Comparison of ENCODE assay signal across 8 cellular contexts in genomic region chr22:37538590-37539357, GRCh38. TPM values are rescaled to one million over a fixed set of nuclear protein-coding genes. Genes with fewer than 3 reads are reported as not detected.
DNase-seq lines count a peak whose midpoint lies in the region; ATAC-seq and TF ChIP-seq lines count a peak whose summit lies in the region.

No MANE protein-coding gene starts in this region.

- no peaks in the 10 kb centered on the region for H3K36me3 Mint-ChIP-seq in HFFc6 (ENCODE audit: low read depth)
- H3K36me3 Mint-ChIP-seq in activated naive CD8-positive, alpha-beta T cell treated with anti-CD3 and anti-CD28 coated beads, Interleukin-2, amount 10 ng/mL, durations not matched to agents 7 days and 5 days = no peaks in the 10 kb centered on the region

- 19 to 28% (median 20%) methylated on average over 20 of the region's 20 CpGs for WGBS in psoas muscle, 3 donors

- peak overlapping the region; percentile 52 for H3K27ac Mint-ChIP-seq in HFFc6
- H3K27ac Mint-ChIP-seq in activated naive CD8-positive, alpha-beta T cell treated with anti-CD3 and anti-CD28 coated beads, Interleukin-2, amount 10 ng/mL, durations not matched to agents 7 days and 5 days = peak overlapping the region; percentile 83

- ATAC-seq in activated naive CD8-positive, alpha-beta T cell treated with anti-CD3 and anti-CD28 coated beads, Interleukin-2, amount 10 ng/mL, durations not matched to agents 7 days and 5 days (ENCODE audit: low read depth) = peak; percentile 100
- peak; percentile 97 to 99 (median 98) for ATAC-seq in psoas muscle

- peaks cover 0 to 7% (median 0%) of the 10 kb centered on the region in 3 donors for H3K27me3 ChIP-seq in psoas muscle (ENCODE audit: insufficient read depth in 3 of 3, low read length in 2 of 3)
- H3K27me3 ChIP-seq in uterus = no peaks in the 10 kb centered on the region

- peaks cover 46% of the 10 kb centered on the region for H3K4me1 Mint-ChIP-seq in HFFc6 (ENCODE audit: low read depth)
- H3K4me1 Mint-ChIP-seq in activated naive CD8-positive, alpha-beta T cell treated with anti-CD3 and anti-CD28 coated beads, Interleukin-2, amount 10 ng/mL, durations not matched to agents 7 days and 5 days = peaks cover 35% of the 10 kb centered on the region

- H3K4me3 Mint-ChIP-seq in HFFc6 = peak overlapping the region; percentile 35
- H3K4me3 Mint-ChIP-seq in activated naive CD8-positive, alpha-beta T cell treated with anti-CD3 and anti-CD28 coated beads, Interleukin-2, amount 10 ng/mL, durations not matched to agents 7 days and 5 days = peak overlapping the region; percentile 66

- H3K27ac ChIP-seq in psoas muscle (no peak overlapping the region), uterus (no peak overlapping the region)

- no peaks in the 10 kb centered on the region for H3K4me1 ChIP-seq in psoas muscle
- H3K4me1 ChIP-seq in uterus = no peaks in the 10 kb centered on the region

- peaks cover 1% of the 10 kb centered on the region for H3K27me3 Mint-ChIP-seq in HFFc6 (ENCODE audit: insufficient read depth)
- peaks cover 36% of the 10 kb centered on the region for H3K27me3 Mint-ChIP-seq in activated naive CD8-positive, alpha-beta T cell treated with anti-CD3 and anti-CD28 coated beads, Interleukin-2, amount 10 ng/mL, durations not matched to agents 7 days and 5 days

- no peaks in the 10 kb centered on the region for H3K9me3 ChIP-seq in psoas muscle
- no peaks in the 10 kb centered on the region for H3K9me3 ChIP-seq in uterus

- no peaks in the 10 kb centered on the region for H3K9me3 Mint-ChIP-seq in HFFc6
- H3K9me3 Mint-ChIP-seq in activated naive CD8-positive, alpha-beta T cell treated with anti-CD3 and anti-CD28 coated beads, Interleukin-2, amount 10 ng/mL, durations not matched to agents 7 days and 5 days = no peaks in the 10 kb centered on the region

- TF ChIP-seq CTCF in HFFc6 (IDR thresholded peaks at IDR 0.05) (peak; percentile 97), psoas muscle (IDR thresholded peaks at IDR 0.05) (peak; percentile 94), uterus (IDR thresholded peaks at IDR 0.05) (peak; percentile 93 to 100 (median 98))

- H3K4me3 ChIP-seq in psoas muscle (no peak overlapping the region), uterus (no peak overlapping the region)

- peak; percentile 94 for DNase-seq in GM03348 (ENCODE audit: low spot score)
- peak; percentile 92 for DNase-seq in HFFc6
- DNase-seq in NCI-H1417 (lab: John Stamatoyannopoulos, UW) = peak; percentile 65 to 83 (median 69)
- DNase-seq in T follicular helper cell (ENCODE audit: low read depth) = peak; percentile 81
- DNase-seq in activated naive CD8-positive, alpha-beta T cell treated with anti-CD3 and anti-CD28 coated beads, Interleukin-2, amount 10 ng/mL, durations not matched to agents 7 days and 5 days = peak; percentile 92
- DNase-seq in cardiac septum (ENCODE audit: low spot score) = peak; percentile 97
- peak; percentile 94 to 96 for DNase-seq in psoas muscle
- DNase-seq in uterus = peak; percentile 92 to 94

- peak in 1 of 2 donors; percentile 44 for TF ChIP-seq POLR2A in uterus (IDR thresholded peaks at IDR 0.05)

- intact Hi-C loops in cardiac septum (cut with DNase I) = loop anchor here (1.0 to 2.0 kb wide), 2 partner anchors 28 to 54 kb away; no protein-coding TSS in a partner anchor
- intact Hi-C loops in psoas muscle (cut with DNase I) = loop anchor here (1.0 to 5.0 kb wide), 4 partner anchors 29 to 54 kb away; no protein-coding TSS in a partner anchor
- intact Hi-C loops in uterus (cut with DNase I; ENCODE audit: low total_unique reads) = loop anchor here (2.0 kb wide), 1 partner anchor 28 kb away; no protein-coding TSS in a partner anchor

- POLR2A ChIA-PET in activated naive CD8-positive, alpha-beta T cell treated with anti-CD3 and anti-CD28 coated beads, Interleukin-2, amount 10 ng/mL, durations not matched to agents 7 days and 5 days (lab: Charles Lee) = interaction anchor here (0.9 to 6.5 kb wide), 2 partner anchors 26 to 71 kb away, joined by 3 to 70 read pairs; no protein-coding TSS in a partner anchor

- no peaks in the 10 kb centered on the region for H3K36me3 ChIP-seq in psoas muscle (ENCODE audit: insufficient read depth in 1 of 2, low read depth in 1 of 2)
- H3K36me3 ChIP-seq in uterus = no peaks in the 10 kb centered on the region

RNA-seq across cellular contexts. Expression of gene CARD10, which starts 19.6 kb away (rescaled TPM):
- total RNA-seq in HFFc6 (2021; fragmentation: NEBNext Ultra II Directional; extraction: Animal tissue kit (Norgen Biotek cat#: 25700)) = 1 to 10 TPM; 4.4 to 5.6 (median 4.8) TPM
- total RNA-seq in activated naive CD8-positive, alpha-beta T cell treated with anti-CD3 and anti-CD28 coated beads, Interleukin-2, amount 10 ng/mL, durations not matched to agents 7 days and 5 days = under 1 TPM; 0.30 to 0.31 TPM
- total RNA-seq in cardiac septum (6.0 TPM), psoas muscle (1 to 10 TPM; 3.8 to 8.0 (median 4.5) TPM), uterus (10 to 100 TPM in 2 of 4 donors, 1 to 10 TPM in 2; 4.6 to 23.4 (median 10.2) TPM)
- polyA plus RNA-seq in psoas muscle = 1 to 10 TPM; 2.9 to 6.9 (median 4.1) TPM

RNA-seq across cellular contexts. Expression of gene CDC42EP1, which starts 21.5 kb away (rescaled TPM):
- 100 to 1,000 TPM in 3 of 6 experiments, 10 to 100 TPM in 3; 88.3 to 104 (median 97.2) TPM for total RNA-seq in HFFc6 (2021; fragmentation: NEBNext Ultra II Directional; extraction: Animal tissue kit (Norgen Biotek cat#: 25700))
- total RNA-seq in activated naive CD8-positive, alpha-beta T cell treated with anti-CD3 and anti-CD28 coated beads, Interleukin-2, amount 10 ng/mL, durations not matched to agents 7 days and 5 days = under 1 TPM in 1 of 2 experiments, not detected in 1; 0.31 TPM
- total RNA-seq in cardiac septum (18.8 TPM), psoas muscle (10 to 100 TPM in 2 of 4 donors, 1 to 10 TPM in 2; 6.9 to 13.8 (median 10.7) TPM), uterus (100 to 1,000 TPM in 1 of 4 donors, 10 to 100 TPM in 3; 10.6 to 101 (median 16.5) TPM)
- 1 to 10 TPM; 3.8 to 5.9 (median 4.1) TPM for polyA plus RNA-seq in psoas muscle

RNA-seq across cellular contexts. Expression of gene LGALS2, which starts 41.1 kb away (rescaled TPM):
- total RNA-seq in HFFc6 (2021; fragmentation: NEBNext Ultra II Directional; extraction: Animal tissue kit (Norgen Biotek cat#: 25700)) = not detected
- not detected for total RNA-seq in activated naive CD8-positive, alpha-beta T cell treated with anti-CD3 and anti-CD28 coated beads, Interleukin-2, amount 10 ng/mL, durations not matched to agents 7 days and 5 days
- total RNA-seq in cardiac septum (not detected), psoas muscle (not detected), uterus (not detected)
- under 1 TPM in 2 of 3 donors, not detected in 1; 0.06 to 0.35 TPM for polyA plus RNA-seq in psoas muscle

RNA-seq across cellular contexts. Expression of gene MFNG, which starts 52.6 kb away (rescaled TPM):
- not detected for total RNA-seq in HFFc6 (2021; fragmentation: NEBNext Ultra II Directional; extraction: Animal tissue kit (Norgen Biotek cat#: 25700))
- total RNA-seq in activated naive CD8-positive, alpha-beta T cell treated with anti-CD3 and anti-CD28 coated beads, Interleukin-2, amount 10 ng/mL, durations not matched to agents 7 days and 5 days = 100 to 1,000 TPM; 207 to 211 TPM
- total RNA-seq in cardiac septum (5.3 TPM), psoas muscle (1 to 10 TPM; 4.5 to 8.0 (median 7.7) TPM), uterus (10 to 100 TPM in 3 of 4 donors, 1 to 10 TPM in 1; 7.6 to 71.2 (median 28.7) TPM)
- 1 to 10 TPM; 4.3 to 9.6 (median 8.2) TPM for polyA plus RNA-seq in psoas muscle

Comparison
In these comparisons a context has a peak if more than half of its experiments do, and no peak if none do; other contexts are left out.
1. RNA of gene CDC42EP1, which starts 21.5 kb away (total RNA-seq): 88.3 to 104 TPM in HFFc6, 10.6 to 101 TPM in uterus, 18.8 TPM in cardiac septum (single experiment) and 6.9 to 13.8 TPM in psoas muscle; 0.31 TPM in activated naive CD8-positive, alpha-beta T cell treated with anti-CD3 and anti-CD28 coated beads, Interleukin-2, amount 10 ng/mL, durations not matched to agents 7 days and 5 days; every median in the first group is over 4 times any median in the second.
2. Peak in every context shown above with its lines, with median percentiles within 50 percentile points of each other: DNase-seq and CTCF ChIP-seq.